1 cellular context compared by ENCODE assay signal in genomic region chr12:110508071-110508586, GRCh38.
TF ChIP-seq lines count a peak whose summit lies in the region.

No MANE protein-coding gene starts in this region.

TF ChIP-seq in K562, 482 proteins besides CTCF, POLR2A, EP300 and RAD21:
- TF ChIP-seq BMI1 (IDR thresholded peaks at IDR 0.05; ENCODE audit: low read length), result no peak
- TF ChIP-seq ELK3 (CRISPR knock-in tag; IDR thresholded peaks at IDR 0.05), result no peak
- no peak for TF ChIP-seq USF2 (CRISPR knock-in tag; IDR thresholded peaks at IDR 0.05)
- no peak for TF ChIP-seq ZNF3 (CRISPR knock-in tag; IDR thresholded peaks at IDR 0.05)
- TF ChIP-seq LEF1 (IDR thresholded peaks at IDR 0.05), result no peak
- TF ChIP-seq FOXO4 (CRISPR knock-in tag; IDR thresholded peaks at IDR 0.05), result no peak
- no peak for TF ChIP-seq SNRNP70 (optimal IDR thresholded peaks at IDR 0.05; ENCODE audit: low read depth, low read length)
- no peak for TF ChIP-seq SMARCE1 (IDR thresholded peaks at IDR 0.05)
- no peak for TF ChIP-seq ZNF655 (CRISPR knock-in tag; IDR thresholded peaks at IDR 0.05)
- no peak for TF ChIP-seq PREB (CRISPR knock-in tag; IDR thresholded peaks at IDR 0.05)
- no peak for TF ChIP-seq ZNF511 (CRISPR knock-in tag; IDR thresholded peaks at IDR 0.05)
- no peak for TF ChIP-seq RBM14 (IDR thresholded peaks at IDR 0.05; ENCODE audit: borderline replicate concordance, insufficient read depth, low read depth, low read length)
- TF ChIP-seq ZNF76 (CRISPR knock-in tag; IDR thresholded peaks at IDR 0.05; ENCODE audit: borderline replicate concordance), result no peak
- no peak for TF ChIP-seq BDP1 (IDR thresholded peaks at IDR 0.05; ENCODE audit: insufficient read depth, insufficient read length)
- no peak for TF ChIP-seq ZNF311 (CRISPR knock-in tag; IDR thresholded peaks at IDR 0.05)
TF ChIP-seq in K562: peak in this region for 0.
